ENCODE assay signal across 15 cellular contexts in genomic region chr11:2143652-2144548, GRCh38. TPM values are rescaled to one million over a fixed set of nuclear protein-coding genes. Genes with fewer than 3 reads are reported as not detected.
A peak's percentile ranks its signal among the peaks of the same experiment; 100 is the strongest.
DNase-seq lines count a peak whose midpoint lies in the region; ATAC-seq, FAIRE-seq and TF ChIP-seq lines count a peak whose summit lies in the region.
"Had no signal": no experiment of that assay in that cellular context is flagged by ENCODE, and none has a peak within 500 bp of the region (broad histone marks: within the 10 kb centered on the region; RNA-seq: fewer than 3 reads in every experiment).

No MANE protein-coding gene starts in this region.

- no peaks in the 10 kb centered on the region for H3K79me2 ChIP-seq in HCT116 (ENCODE audit: insufficient read depth, low read length)

- H2AFZ ChIP-seq in HCT116 (ENCODE audit: low read depth, low read length, poor library complexity, severe bottlenecking), result no peak overlapping the region

- H3K4me1 ChIP-seq in HCT116 (ENCODE audit: control insufficient read depth in 1 of 2, insufficient read depth in 2 of 2, low read length in 2 of 2), result peaks cover 0 to 7% of the 10 kb centered on the region in 2 experiments; a peak in 1 of 4 replicates
- peaks cover 20% of the 10 kb centered on the region for H3K4me1 ChIP-seq in effector memory CD4-positive, alpha-beta T cell (ENCODE audit: control insufficient read depth, insufficient read depth, low read length, poor library complexity, severe bottlenecking)
- H3K4me1 ChIP-seq: colonic mucosa had no signal

- H3K4me1 Mint-ChIP-seq in osteocyte (ENCODE audit: unreplicated experiment), result peaks cover 24% of the 10 kb centered on the region

- no peaks in the 10 kb centered on the region for H3K36me3 Mint-ChIP-seq in osteocyte (ENCODE audit: unreplicated experiment)

- H3K4me3 ChIP-seq in HCT116 (replicated peaks in 1 of 2; ENCODE audit: low read depth in 1 of 2, low read length in 2 of 2), result no peak overlapping the region
- H3K4me3 ChIP-seq in bronchial epithelial cell (ENCODE audit: low read depth, low read length), result no peak overlapping the region
- no peak overlapping the region for H3K4me3 ChIP-seq in effector memory CD4-positive, alpha-beta T cell (ENCODE audit: insufficient read depth, low read depth, low read length, poor library complexity, severe bottlenecking)
- H3K4me3 ChIP-seq: colonic mucosa had no signal

- no peaks in the 10 kb centered on the region for H3K9me3 ChIP-seq in HCT116 (ENCODE audit: control insufficient read depth in 1 of 2, insufficient read depth in 1 of 2, low read depth in 1 of 2, low read length in 2 of 2)
- H3K9me3 ChIP-seq in effector memory CD4-positive, alpha-beta T cell (ENCODE audit: control insufficient read depth, low read length), result no peaks in the 10 kb centered on the region
- H3K9me3 ChIP-seq: colonic mucosa had no signal

- peaks cover 66% of the 10 kb centered on the region for H3K27me3 Mint-ChIP-seq in osteocyte (ENCODE audit: unreplicated experiment)

- FAIRE-seq in bronchial epithelial cell (lab: Jason Lieb, UNC), result no peak
- FAIRE-seq: frontal cortex had no signal

- CTCF ChIA-PET in HCT116 (lab: Charles Lee), result interaction anchor here (2.4 to 3.1 kb wide), 2 partner anchors 7 to 108 kb away, joined by 5 to 27 read pairs; no protein-coding TSS in a partner anchor

- no peaks in the 10 kb centered on the region for H4K20me1 ChIP-seq in HCT116 (ENCODE audit: insufficient read depth)

- no peak for TF ChIP-seq POLR2A in HCT116 (IDR thresholded peaks at IDR 0.05; ENCODE audit: borderline replicate concordance, extremely low read depth, insufficient read depth, insufficient read length)

- POLR2A ChIA-PET in HCT116 (lab: Charles Lee), result no interaction called here

- H3K27ac Mint-ChIP-seq in osteocyte (ENCODE audit: unreplicated experiment), result no peak overlapping the region

- TF ChIP-seq CTCF in HCT116 (IDR thresholded peaks at IDR 0.05 in 2 of 3, conservative IDR thresholded peaks at IDR 0.05 in 1 of 3; ENCODE audit: borderline replicate concordance in 1 of 3, insufficient read depth in 1 of 3, low read depth in 2 of 3, low read length in 2 of 3) (peak in 2 of 3 experiments; percentile 25 to 29; a peak in 2 of 6 replicates), bronchial epithelial cell (IDR thresholded peaks at IDR 0.05; ENCODE audit: insufficient read depth, low read length, severe bottlenecking) (peak; percentile 31), osteocyte (IDR thresholded peaks at IDR 0.05) (peak; percentile 28)

- TF ChIP-seq RAD21 in HCT116 (IDR thresholded peaks at IDR 0.05; ENCODE audit: low read depth), result no peak

- peak; percentile 47; the same call in 1 of the 2 replicates for ATAC-seq in HCT116

- no peaks in the 10 kb centered on the region for H3K9me3 Mint-ChIP-seq in osteocyte (ENCODE audit: unreplicated experiment)

- RAD21 ChIA-PET in HCT116 (lab: Charles Lee; ENCODE audit: low non-redundant PET in 1 of 2, low total read pairs in 2 of 2, uncharacterized antibody in 2 of 2, unreplicated experiment in 2 of 2), result no interaction called here

- intact Hi-C loops in HCT116 (cut with micrococcal nuclease), result no loop called here

- no TSS peak for BruUV-seq in HCT116 (replicated peaks; lab: Mats Ljungman, UMichigan)

- H3K9ac ChIP-seq in HCT116 (ENCODE audit: low read length), result no peak overlapping the region

- no peaks in the 10 kb centered on the region for H3K36me3 ChIP-seq in HCT116 (ENCODE audit: control insufficient read depth in 1 of 2, insufficient read depth in 2 of 2, low read length in 2 of 2)
- no peaks in the 10 kb centered on the region for H3K36me3 ChIP-seq in bronchial epithelial cell (ENCODE audit: control insufficient read depth, insufficient read depth, low read length)
- no peaks in the 10 kb centered on the region for H3K36me3 ChIP-seq in effector memory CD4-positive, alpha-beta T cell (ENCODE audit: control insufficient read depth, insufficient read depth, low read length)
- H3K36me3 ChIP-seq: colonic mucosa had no signal

- no peak overlapping the region for H3K27ac ChIP-seq in HCT116 (ENCODE audit: low read depth, low read length)
- H3K27ac ChIP-seq in effector memory CD4-positive, alpha-beta T cell (ENCODE audit: insufficient read depth, low read length, poor library complexity, severe bottlenecking), result no peak overlapping the region
- H3K27ac ChIP-seq: 22Rv1, colonic mucosa had no signal

- H3K9me2 ChIP-seq in HCT116 (ENCODE audit: insufficient read depth), result no peaks in the 10 kb centered on the region

- H3K4me2 ChIP-seq in HCT116 (ENCODE audit: low read length), result no peak overlapping the region

- H3K27me3 ChIP-seq in HCT116 (ENCODE audit: insufficient read depth, low read length), result no peaks in the 10 kb centered on the region; the same call in 1 of the 2 replicates
- peaks cover 54% of the 10 kb centered on the region for H3K27me3 ChIP-seq in bronchial epithelial cell (ENCODE audit: control insufficient read depth, insufficient read depth, low read length)
- H3K27me3 ChIP-seq in effector memory CD4-positive, alpha-beta T cell (replicated peaks; ENCODE audit: control insufficient read depth, insufficient read depth, low read length, poor library complexity, severe bottlenecking), result peaks cover 75% of the 10 kb centered on the region

- DNase-seq in DMS 273 (lab: John Stamatoyannopoulos, UW; ENCODE audit: unreplicated experiment) (peak; percentile 18), DMS 273 treated with DMSO at 0.1 percent for 48 hours (lab: John Stamatoyannopoulos, UW) (no peak), HCT116 (ENCODE audit: low read depth, low spot score) (no peak), bronchial epithelial cell (ENCODE audit: low read depth) (no peak), osteocyte (ENCODE audit: extremely low spot score, unreplicated experiment) (no peak), NCI-H2029 treated with DMSO at 0.1 percent for 48 hours (lab: John Stamatoyannopoulos, UW) (no peak), cerebellum (ENCODE audit: low spot score) (no peak)
- DNase-seq in effector memory CD4-positive, alpha-beta T cell, result no peak
- DNase-seq: colonic mucosa; mesendoderm; NCI-H510A; stimulated activated naive CD4-positive, alpha-beta T cell treated with Interleukin-2 at 50 U/mL for 16 hours had no signal

- H3K4me3 Mint-ChIP-seq in osteocyte (ENCODE audit: unreplicated experiment), result no peak overlapping the region

TF ChIP-seq in HCT116, 20 proteins besides CTCF, POLR2A, EP300 and RAD21:
- TF ChIP-seq ZFX (IDR thresholded peaks at IDR 0.05) (no peak), TCF7L2 (IDR thresholded peaks at IDR 0.05; ENCODE audit: borderline replicate concordance, extremely low read depth, insufficient read depth, insufficient read length) (no peak), ELF1 (IDR thresholded peaks at IDR 0.05; ENCODE audit: borderline replicate concordance, low read depth) (no peak), MAX (IDR thresholded peaks at IDR 0.05) (no peak), SRF (IDR thresholded peaks at IDR 0.05; ENCODE audit: low read depth) (no peak), JUND (IDR thresholded peaks at IDR 0.05) (no peak), EZH2 (IDR thresholded peaks at IDR 0.05) (no peak), REST (IDR thresholded peaks at IDR 0.05; ENCODE audit: low read depth) (no peak), EGR1 (IDR thresholded peaks at IDR 0.05; ENCODE audit: low read depth) (no peak)
TF ChIP-seq in HCT116: peak in this region for 0.

RNA-seq across cellular contexts. Expression of gene IGF2, which starts 4.7 kb away (rescaled TPM):
- total RNA-seq in HCT116 (2021; ENCODE audit: unreplicated experiment) (17.9 TPM), bronchial epithelial cell (1.0 and 6.6 TPM in 2 replicates), osteocyte (521 and 590 TPM in 2 replicates), cerebellum (65.1 TPM)
- polyA plus RNA-seq in HCT116 (2012), result 12.4 and 15.4 TPM in 2 replicates

RNA-seq across cellular contexts. Expression of gene INS, which starts 17.1 kb away (rescaled TPM):
- total RNA-seq in HCT116 (2021; ENCODE audit: unreplicated experiment) (0.44 TPM), bronchial epithelial cell (not detected in 2 replicates), osteocyte (not detected in 2 replicates), cerebellum (not detected)
- polyA plus RNA-seq in HCT116 (2012), result not detected in 2 replicates
- total RNA-seq: frontal cortex; T-helper 1 cell treated with Interleukin-12 subunit alpha and Interleukin-12 subunit beta and Interleukin-4 antibody, amounts not matched to agents 30 ng/mL and 1 ng/mL, for 36 hours had no signal

RNA-seq across cellular contexts. Expression of gene TH, which starts 27.7 kb away (rescaled TPM):
- total RNA-seq in HCT116 (2021; ENCODE audit: unreplicated experiment), result not detected
- polyA plus RNA-seq in HCT116 (2012), result 0.31 TPM in 1 of 2 replicates, not detected in the other
- under 0.01 and 0.13 TPM in 2 replicates for total RNA-seq in bronchial epithelial cell
- total RNA-seq in osteocyte, result 0.75 and 0.89 TPM in 2 replicates
- total RNA-seq in cerebellum, result 0.54 TPM
- total RNA-seq: T-helper 1 cell treated with Interleukin-12 subunit alpha and Interleukin-12 subunit beta and Interleukin-4 antibody, amounts not matched to agents 30 ng/mL and 1 ng/mL, for 36 hours had no signal
